In genomic region chr22:32746715-32747114, GRCh38 we compare ENCODE assay signal across 23 cellular contexts. TPM values are rescaled to one million over a fixed set of nuclear protein-coding genes. Genes with fewer than 3 reads are reported as not detected.
DNase-seq lines count a peak whose midpoint lies in the region; ATAC-seq and TF ChIP-seq lines count a peak whose summit lies in the region.
"Had no signal": no experiment of that assay in that cellular context is flagged by ENCODE, and none has a peak within 500 bp of the region (broad histone marks: within the 10 kb centered on the region; RNA-seq: fewer than 3 reads in every experiment).

No MANE protein-coding gene starts in this region.

- peak overlapping the region; percentile 93 for H3K27ac ChIP-seq in RWPE1
- no peak overlapping the region for H3K27ac ChIP-seq in mesendoderm (ENCODE audit: low read depth, low read length)
- peak overlapping the region in 1 of 2 donors; percentile 32 for H3K27ac ChIP-seq in testis

- H2BK5ac ChIP-seq in mesendoderm (ENCODE audit: low read length): no peak overlapping the region

- intact Hi-C loops in left cardiac atrium (cut with DNase I): no loop called here
- intact Hi-C loops in testis (cut with DNase I; ENCODE audit: low total_unique reads): no loop called here

- H3K23ac ChIP-seq in mesendoderm (ENCODE audit: low read length): no peak overlapping the region

- H2AK5ac ChIP-seq in mesendoderm (ENCODE audit: low read length): no peak overlapping the region

- no peak overlapping the region for H3K56ac ChIP-seq in mesendoderm (ENCODE audit: low read length)

- H3K4me1 ChIP-seq in mesendoderm (ENCODE audit: control insufficient read depth, low read depth, low read length) (peaks cover 10% of the 10 kb centered on the region), testis (peaks cover 4% of the 10 kb centered on the region)

- H3K27me3 ChIP-seq in mesendoderm (ENCODE audit: insufficient read depth, low read length, poor library complexity): no peaks in the 10 kb centered on the region
- H3K27me3 ChIP-seq in testis: no peaks in the 10 kb centered on the region

- WGBS in mesendoderm (ENCODE audit: extremely low coverage, insufficient coverage, low lambda C conversion rate): no CpG with 5 or more reads among the region's 3 CpGs
- WGBS in testis, 2 donors: 56 to 76% methylated on average over 3 of the region's 3 CpGs

- peak overlapping the region; percentile 34 for H3K18ac ChIP-seq in mesendoderm (ENCODE audit: low read length)

- H3K4me2 ChIP-seq in mesendoderm (ENCODE audit: low read length): no peak overlapping the region

- TF ChIP-seq CTCF in RWPE1 (conservative IDR thresholded peaks at IDR 0.05; ENCODE audit: low read depth) (no peak), testis (IDR thresholded peaks at IDR 0.05) (no peak)

- H4K5ac ChIP-seq in mesendoderm (ENCODE audit: low read length): no peak overlapping the region

- ATAC-seq in left cardiac atrium: peak; percentile 52 to 53
- no peak for ATAC-seq in GM18907 (IDR thresholded peaks at IDR 0.05; ENCODE audit: unreplicated experiment)
- no peak for ATAC-seq in GM21723 (IDR thresholded peaks at IDR 0.05; ENCODE audit: unreplicated experiment)
- ATAC-seq: activated CD8-positive, alpha-beta T cell treated with anti-CD3 and anti-CD28 coated beads, Interleukin-2, amount 10 ng/mL, durations not matched to agents 7 days and 5 days; activated T-helper 17 cell treated with anti-CD3 and anti-CD28 coated beads, Interleukin-2, amount 50 U/mL, for 72 hours; GM12878; stimulated activated memory B cell treated with anti-CD40 and anti-IgM and Interleukin-4, amounts not matched to agents 10 μg/mL and 1 μg/mL and 100 μg/mL, for 72 hours had no signal

- no peak overlapping the region for H2BK120ac ChIP-seq in mesendoderm (ENCODE audit: low read depth, low read length)

- no peak overlapping the region for H3K9ac ChIP-seq in mesendoderm (ENCODE audit: low read length)

- peak overlapping the region; percentile 16 for H4K8ac ChIP-seq in mesendoderm (ENCODE audit: low read depth, low read length)

- no peak overlapping the region for H3K4ac ChIP-seq in mesendoderm (ENCODE audit: low read depth, low read length)

- H3K36me3 ChIP-seq in mesendoderm (ENCODE audit: control insufficient read depth, insufficient read depth, low read length): no peaks in the 10 kb centered on the region
- no peaks in the 10 kb centered on the region for H3K36me3 ChIP-seq in testis (ENCODE audit: low read depth, missing control alignments)

- no peak overlapping the region for H3K4me3 ChIP-seq in mesendoderm (ENCODE audit: low read length)
- H3K4me3 ChIP-seq in testis: no peak overlapping the region
- H3K4me3 ChIP-seq: GM12878 had no signal

- peak overlapping the region; percentile 15 for H2BK15ac ChIP-seq in mesendoderm (replicated peaks; ENCODE audit: low read depth)

- TF ChIP-seq POLR2A in testis (IDR thresholded peaks at IDR 0.05): no peak

- CTCF ChIA-PET in RWPE1 (lab: Yijun Ruan, JAX): no interaction called here

- H3K79me2 ChIP-seq in mesendoderm (ENCODE audit: control insufficient read depth, insufficient read depth, low read length): no peaks in the 10 kb centered on the region

- POLR2A ChIA-PET in RWPE1 (lab: Yijun Ruan, JAX; ENCODE audit: low non-redundant PET): no interaction called here

- DNase-seq in RWPE1 (ENCODE audit: low spot score): no peak
- peak; percentile 37 for DNase-seq in left cardiac atrium
- DNase-seq in mesendoderm: peak; percentile 23
- peak; percentile 55 for DNase-seq in testis
- no peak for DNase-seq in stimulated activated CD4-positive, alpha-beta T cell treated with anti-CD3 and anti-CD28 coated beads, Interleukin-4, amount 100 ng/mL, for 4 hours
- no peak for DNase-seq in EL
- DNase-seq: activated CD4-positive, alpha-beta T cell treated with anti-CD3 and anti-CD28 coated beads for 1 hour; activated CD8-positive, alpha-beta T cell treated with anti-CD3 and anti-CD28 coated beads, Interleukin-2, amount 10 ng/mL, durations not matched to agents 7 days and 5 days; activated naive CD4-positive, alpha-beta T cell treated with anti-CD3 and anti-CD28 coated beads, Interleukin-2, amount 50 U/mL, for 16 hours; amniotic stem cell; CD4-positive, alpha-beta T cell; immature natural killer cell; naive B cell; NCI-H1417 treated with DMSO at 0.1 percent for 48 hours; NCI-H2081; NCI-H69; SIG-M5; stimulated activated CD4-positive, alpha-beta T cell treated with anti-CD3 and anti-CD28 coated beads, Interleukin-15, amount 100 ng/mL, for 24 hours had no signal

- H3K9me3 ChIP-seq in testis: no peaks in the 10 kb centered on the region

- no peaks in the 10 kb centered on the region for H3K79me1 ChIP-seq in mesendoderm (ENCODE audit: low read length)

RNA-seq across cellular contexts. Expression of gene TIMP3, which starts 54.8 kb away (rescaled TPM):
- total RNA-seq in left cardiac atrium (100 to 1,000 TPM; 434 to 484 TPM), testis (100 to 1,000 TPM; 200 to 201 TPM)
- polyA plus RNA-seq in mesendoderm (2013, experiment 1 of 2): 8.8 TPM
- 9.2 TPM for polyA plus RNA-seq in mesendoderm (2013, experiment 2 of 2)
- polyA plus RNA-seq in testis (ENCODE audit: insufficient read depth, low read depth, low replicate concordance): 214 TPM
- total RNA-seq: activated CD8-positive, alpha-beta T cell treated with anti-CD3 and anti-CD28 coated beads, Interleukin-2, amount 10 ng/mL, durations not matched to agents 7 days and 5 days; activated T-helper 17 cell treated with anti-CD3 and anti-CD28 coated beads, Interleukin-2, amount 50 U/mL, for 72 hours had no signal
- polyA plus RNA-seq: immature natural killer cell had no signal

Comparison
In these comparisons a context has a peak if more than half of its experiments do, and no peak if none do; other contexts are left out.
1. DNase-seq: peak in left cardiac atrium (single experiment), mesendoderm (single experiment) and testis (single experiment); none in RWPE1 (single experiment), stimulated activated CD4-positive, alpha-beta T cell treated with anti-CD3 and anti-CD28 coated beads, Interleukin-4, amount 100 ng/mL, for 4 hours (0 of 2) and EL (single experiment).
2. ATAC-seq: peak in left cardiac atrium (2 of 2); none in GM18907 (single experiment) and GM21723 (single experiment).